In genomic region chr12:95857799-95858198, GRCh38 we compare ENCODE assay signal across 1 cellular context.
TF ChIP-seq lines count a peak whose summit lies in the region.

No MANE protein-coding gene starts in this region.

TF ChIP-seq in K562, 482 proteins besides CTCF, POLR2A, EP300 and RAD21:
- TF ChIP-seq CREB3L1 (IDR thresholded peaks at IDR 0.05; ENCODE audit: borderline replicate concordance, low read depth): no peak
- no peak for TF ChIP-seq SAFB (IDR thresholded peaks at IDR 0.05; ENCODE audit: borderline replicate concordance, low read depth, low read length)
- TF ChIP-seq ZFP36 (IDR thresholded peaks at IDR 0.05; ENCODE audit: low read depth, low read length, partially characterized antibody): no peak
- no peak for TF ChIP-seq PRMT5 (CRISPR knock-in tag; IDR thresholded peaks at IDR 0.05)
- no peak for TF ChIP-seq HMBOX1 (IDR thresholded peaks at IDR 0.05)
- TF ChIP-seq PURB (CRISPR knock-in tag; IDR thresholded peaks at IDR 0.05; ENCODE audit: low read depth): no peak
- TF ChIP-seq HLTF (IDR thresholded peaks at IDR 0.05): no peak
- no peak for TF ChIP-seq CEBPZ (IDR thresholded peaks at IDR 0.05; ENCODE audit: borderline replicate concordance, low read depth, low read length)
